Comparison of ENCODE assay signal across 19 cellular contexts in the genomic region with DNA sequence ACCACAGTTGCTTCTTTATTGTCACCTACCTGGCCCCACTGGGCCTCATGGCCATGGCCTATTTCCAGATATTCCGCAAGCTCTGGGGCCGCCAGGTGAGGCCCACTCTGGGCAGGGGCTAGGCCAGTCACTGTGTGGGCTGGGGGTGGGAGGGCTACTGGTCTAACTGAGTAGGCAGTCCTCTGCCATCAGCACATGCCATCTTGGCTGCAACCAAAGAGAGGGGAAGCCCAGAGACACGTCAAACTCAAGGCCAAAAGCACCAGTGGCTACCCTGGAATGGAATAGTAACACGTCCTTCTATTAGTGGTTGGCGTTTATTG. TPM values are rescaled to one million over a fixed set of nuclear protein-coding genes. Genes with fewer than 3 reads are reported as not detected.
DNase-seq lines count a peak whose midpoint lies in the region; ATAC-seq and TF ChIP-seq lines count a peak whose summit lies in the region.
"Had no signal": no experiment of that assay in that cellular context is flagged by ENCODE, and none has a peak within 500 bp of the region (broad histone marks: within the 10 kb centered on the region; RNA-seq: fewer than 3 reads in every experiment).

No MANE protein-coding gene starts in this region.

- H3K4me3 Mint-ChIP-seq in dendritic cell treated with granulocyte-macrophage colony-stimulating factor and Interleukin-4, amounts not matched to agents 40 ng/mL and 50 ng/mL, for 4 days: no peak overlapping the region
- H3K4me3 Mint-ChIP-seq: CD4-positive, alpha-beta memory T cell had no signal

- ATAC-seq in heart right ventricle (no peak), HG03460 (IDR thresholded peaks at IDR 0.05; ENCODE audit: unreplicated experiment) (no peak)

- H3K27me3 Mint-ChIP-seq in dendritic cell treated with granulocyte-macrophage colony-stimulating factor and Interleukin-4, amounts not matched to agents 40 ng/mL and 50 ng/mL, for 4 days: peaks cover 27% of the 10 kb centered on the region

- no peak overlapping the region for H3K4me3 ChIP-seq in right atrium auricular region
- H3K4me3 ChIP-seq in heart right ventricle: no peak overlapping the region

- H3K27me3 ChIP-seq in right atrium auricular region: peaks cover 0 to 2% of the 10 kb centered on the region in 2 donors
- peaks cover 0 to 27% (median 10%) of the 10 kb centered on the region in 7 donors for H3K27me3 ChIP-seq in heart right ventricle

- H3K27ac ChIP-seq in right atrium auricular region (peak overlapping the region; percentile 35 to 57), heart right ventricle (peak overlapping the region in 3 of 10 donors; percentile 39 to 58 (median 51))

- intact Hi-C loops in heart right ventricle (cut with DNase I): loop anchor here in 1 of 10 donors (5.0 kb wide), 1 partner anchor 59 kb away; no protein-coding TSS in a partner anchor
- intact Hi-C loops in dendritic cell treated with granulocyte-macrophage colony-stimulating factor and Interleukin-4, amounts not matched to agents 40 ng/mL and 50 ng/mL, for 4 days (cut with micrococcal nuclease): no loop called here

- no peak for TF ChIP-seq CTCF in right atrium auricular region (IDR thresholded peaks at IDR 0.05)
- TF ChIP-seq CTCF in heart right ventricle (IDR thresholded peaks at IDR 0.05): no peak

- no peaks in the 10 kb centered on the region for H3K36me3 Mint-ChIP-seq in dendritic cell treated with granulocyte-macrophage colony-stimulating factor and Interleukin-4, amounts not matched to agents 40 ng/mL and 50 ng/mL, for 4 days (ENCODE audit: low read depth)

- H3K4me1 ChIP-seq in right atrium auricular region (peaks cover 0 to 44% of the 10 kb centered on the region in 2 donors), heart right ventricle (peaks cover 10 to 39% (median 29%) of the 10 kb centered on the region in 9 donors)

- WGBS in heart right ventricle, 2 donors: 94 to 97% methylated on average over 5 of the region's 5 CpGs

- H3K4me1 Mint-ChIP-seq in dendritic cell treated with granulocyte-macrophage colony-stimulating factor and Interleukin-4, amounts not matched to agents 40 ng/mL and 50 ng/mL, for 4 days (ENCODE audit: low read depth): peaks cover 69% of the 10 kb centered on the region

- peak overlapping the region; percentile 75 for H3K27ac Mint-ChIP-seq in dendritic cell treated with granulocyte-macrophage colony-stimulating factor and Interleukin-4, amounts not matched to agents 40 ng/mL and 50 ng/mL, for 4 days
- H3K27ac Mint-ChIP-seq: CD4-positive, alpha-beta memory T cell had no signal

- DNase-seq in right atrium auricular region (ENCODE audit: low spot score): no peak
- no peak for DNase-seq in heart right ventricle
- peak; percentile 40 for DNase-seq in ureter (ENCODE audit: low spot score)
- DNase-seq in stimulated activated CD4-positive, alpha-beta T cell treated with anti-CD3 and anti-CD28 coated beads, Interleukin-2, amount 100 ng/mL, for 48 hours: no peak
- DNase-seq: C1 segment of cervical spinal cord, Calu3, COR-L47, DMS53, DMS79 treated with DMSO at 0.1 percent for 48 hours, GF-D8, GOT3, HCEC 1CT had no signal

- H3K9me3 ChIP-seq in right atrium auricular region: no peaks in the 10 kb centered on the region
- H3K9me3 ChIP-seq in heart right ventricle: no peaks in the 10 kb centered on the region

- H3K9me3 Mint-ChIP-seq in dendritic cell treated with granulocyte-macrophage colony-stimulating factor and Interleukin-4, amounts not matched to agents 40 ng/mL and 50 ng/mL, for 4 days: no peaks in the 10 kb centered on the region

- H3K36me3 ChIP-seq in right atrium auricular region: no peaks in the 10 kb centered on the region
- H3K36me3 ChIP-seq in heart right ventricle: no peaks in the 10 kb centered on the region

RNA-seq across cellular contexts. Expression of a gene that starts 4.0 kb away (rescaled TPM):
- total RNA-seq in right atrium auricular region (under 1 TPM in 1 of 2 donors, not detected in 1; 0.43 TPM), heart right ventricle (under 1 TPM in 6 of 10 donors, not detected in 4; 0.17 to 0.92 (median 0.37) TPM), ureter (not detected)
- 1 to 10 TPM in 1 of 2 donors, under 1 TPM in 1; 0.20 to 1.5 TPM for polyA plus RNA-seq in heart right ventricle
- total RNA-seq: A172; A673; Calu3; CD4-positive, alpha-beta memory T cell; Daoy had no signal
- polyA plus RNA-seq: BJ; CD4-positive, alpha-beta memory T cell had no signal

RNA-seq across cellular contexts. Expression of a gene that starts 23.2 kb away (rescaled TPM):
- 10 to 100 TPM; 42.9 to 66.8 TPM for total RNA-seq in right atrium auricular region
- total RNA-seq in heart right ventricle: 10 to 100 TPM; 35.0 to 47.9 (median 40.0) TPM
- polyA plus RNA-seq in heart right ventricle: 10 to 100 TPM; 35.4 to 94.3 TPM
- total RNA-seq in ureter: 76.9 TPM

RNA-seq across cellular contexts. Expression of a gene that starts 45.1 kb away (rescaled TPM):
- 100 to 1,000 TPM; 211 to 264 TPM for total RNA-seq in right atrium auricular region
- 100 to 1,000 TPM; 139 to 336 (median 188) TPM for total RNA-seq in heart right ventricle
- 100 to 1,000 TPM; 268 to 332 TPM for polyA plus RNA-seq in heart right ventricle
- total RNA-seq in ureter: 218 TPM
- total RNA-seq: A673; CD4-positive, alpha-beta memory T cell had no signal
- polyA plus RNA-seq: CD4-positive, alpha-beta memory T cell had no signal
